In genomic region chr2:233250985-233251305, GRCh38 we compare ENCODE assay signal across 8 cellular contexts. TPM values are rescaled to one million over a fixed set of nuclear protein-coding genes. Genes with fewer than 3 reads are reported as not detected.
DNase-seq lines count a peak whose midpoint lies in the region; ATAC-seq and TF ChIP-seq lines count a peak whose summit lies in the region.

No MANE protein-coding gene starts in this region.

- H3K27me3 ChIP-seq in CD8-positive, alpha-beta T cell (ENCODE audit: insufficient read depth, low read length) = no peaks in the 10 kb centered on the region

- ATAC-seq in CD8-positive, alpha-beta T cell = no peak
- peak; percentile 19 for ATAC-seq in HG02642 (IDR thresholded peaks at IDR 0.05; ENCODE audit: poor library complexity, unreplicated experiment)
- peak; percentile 0 to 9 (median 5) for ATAC-seq in natural killer cell
- no peak for ATAC-seq in HG03520 (IDR thresholded peaks at IDR 0.05; ENCODE audit: unreplicated experiment)
- ATAC-seq in HG03108 (IDR thresholded peaks at IDR 0.05; ENCODE audit: unreplicated experiment) = no peak

- H3K9me3 Mint-ChIP-seq in CD8-positive, alpha-beta T cell = no peaks in the 10 kb centered on the region
- no peaks in the 10 kb centered on the region for H3K9me3 Mint-ChIP-seq in natural killer cell

- H3K4me3 ChIP-seq in CD8-positive, alpha-beta T cell (ENCODE audit: low read depth, low read length) = no peak overlapping the region
- H3K4me3 ChIP-seq in astrocyte of the spinal cord (ENCODE audit: low read depth, low read length) = peak overlapping the region; percentile 14

- intact Hi-C loops in CD8-positive, alpha-beta T cell (cut with DNase I, micrococcal nuclease) = loop anchor here (1.0 to 5.0 kb wide), 20 partner anchors 16 to 1469 kb away; partner anchors contain the start of genes GIGYF2 (in 2 of the 2), INPP5D (in 2 of the 2), DGKD (in 1 of the 2) and DIS3L2 (in 1 of the 2)
- intact Hi-C loops in natural killer cell (cut with micrococcal nuclease) = loop anchor here (1.0 to 5.0 kb wide), 4 partner anchors 106 to 645 kb away; partner anchors contain the start of gene INPP5D

- peaks cover 6% of the 10 kb centered on the region for H3K36me3 ChIP-seq in CD8-positive, alpha-beta T cell (ENCODE audit: insufficient read depth, low read length)

- no peaks in the 10 kb centered on the region for H3K9me3 ChIP-seq in CD8-positive, alpha-beta T cell (ENCODE audit: low read length)

- TF ChIP-seq CTCF in CD8-positive, alpha-beta T cell (IDR thresholded peaks at IDR 0.05) = no peak
- TF ChIP-seq CTCF in astrocyte of the spinal cord (IDR thresholded peaks at IDR 0.05; ENCODE audit: low read depth, low read length) = no peak
- no peak for TF ChIP-seq CTCF in natural killer cell (IDR thresholded peaks at IDR 0.05)

- peaks cover 55% of the 10 kb centered on the region for H3K4me1 ChIP-seq in CD8-positive, alpha-beta T cell (ENCODE audit: insufficient read depth, low read length)

- CTCF ChIA-PET in CD8-positive, alpha-beta T cell (lab: Charles Lee) = interaction anchor here (0.7 to 2.8 kb wide), 34 partner anchors 9 to 641 kb away, joined by 3 to 20 read pairs (median 4); partner anchors contain the start of genes DGKD and INPP5D

- H3K4me1 Mint-ChIP-seq in CD8-positive, alpha-beta T cell (ENCODE audit: low read depth) = peaks cover 69% of the 10 kb centered on the region
- H3K4me1 Mint-ChIP-seq in natural killer cell = peaks cover 45 to 56% of the 10 kb centered on the region in 2 donors

- H3K27ac ChIP-seq in CD8-positive, alpha-beta T cell (ENCODE audit: low read depth, low read length) = peak overlapping the region; percentile 82

- peaks cover 29% of the 10 kb centered on the region for H3K36me3 Mint-ChIP-seq in CD8-positive, alpha-beta T cell
- no peaks in the 10 kb centered on the region for H3K36me3 Mint-ChIP-seq in natural killer cell

- H3K27ac Mint-ChIP-seq in CD8-positive, alpha-beta T cell = peak overlapping the region; percentile 96
- peak overlapping the region; percentile 93 to 94 for H3K27ac Mint-ChIP-seq in natural killer cell

- no peak for DNase-seq in CD8-positive, alpha-beta T cell
- no peak for DNase-seq in astrocyte of the spinal cord (ENCODE audit: low read depth, low spot score)
- no peak for DNase-seq in natural killer cell
- DNase-seq in NCI-H1436 (lab: John Stamatoyannopoulos, UW) = no peak
- DNase-seq in midbrain (lab: John Stamatoyannopoulos, UW) = no peak

- POLR2A ChIA-PET in CD8-positive, alpha-beta T cell (lab: Charles Lee) = interaction anchor here (0.6 to 2.8 kb wide), 14 partner anchors 10 to 700 kb away, joined by 3 to 35 read pairs (median 4); partner anchors contain the start of genes DGKD, EIF4E2, INPP5D and TIGD1

- peak overlapping the region; percentile 90 for H3K4me3 Mint-ChIP-seq in CD8-positive, alpha-beta T cell
- H3K4me3 Mint-ChIP-seq in natural killer cell = peak overlapping the region; percentile 96

- no peaks in the 10 kb centered on the region for H3K27me3 Mint-ChIP-seq in CD8-positive, alpha-beta T cell (ENCODE audit: low read depth)
- H3K27me3 Mint-ChIP-seq in natural killer cell (ENCODE audit: low read depth in 2 of 2) = no peaks in the 10 kb centered on the region

- in situ Hi-C loops in astrocyte of the spinal cord (cut with HindIII; ENCODE audit: low sequenced_read_pairs) = no loop called here

RNA-seq across cellular contexts. Expression of gene ATG16L1, which starts 0.5 kb away (rescaled TPM):
- total RNA-seq in CD8-positive, alpha-beta T cell = 100 to 1,000 TPM; 156 to 164 TPM
- total RNA-seq in natural killer cell = 100 to 1,000 TPM; 106 to 142 (median 117) TPM

RNA-seq across cellular contexts. Expression of gene SAG, which starts 56.7 kb away (rescaled TPM):
- total RNA-seq in CD8-positive, alpha-beta T cell = under 1 TPM; 0.05 to 0.19 TPM
- total RNA-seq in natural killer cell = under 1 TPM; 0.11 to 0.33 (median 0.12) TPM

Comparison
In these comparisons a context has a peak if more than half of its experiments do, and no peak if none do; other contexts are left out.
1. ATAC-seq: peak in HG02642 (single experiment) and natural killer cell (3 of 3); none in CD8-positive, alpha-beta T cell (single experiment), HG03520 (single experiment) and HG03108 (single experiment).